ENCODE assay signal across 9 cellular contexts in the genomic region with DNA sequence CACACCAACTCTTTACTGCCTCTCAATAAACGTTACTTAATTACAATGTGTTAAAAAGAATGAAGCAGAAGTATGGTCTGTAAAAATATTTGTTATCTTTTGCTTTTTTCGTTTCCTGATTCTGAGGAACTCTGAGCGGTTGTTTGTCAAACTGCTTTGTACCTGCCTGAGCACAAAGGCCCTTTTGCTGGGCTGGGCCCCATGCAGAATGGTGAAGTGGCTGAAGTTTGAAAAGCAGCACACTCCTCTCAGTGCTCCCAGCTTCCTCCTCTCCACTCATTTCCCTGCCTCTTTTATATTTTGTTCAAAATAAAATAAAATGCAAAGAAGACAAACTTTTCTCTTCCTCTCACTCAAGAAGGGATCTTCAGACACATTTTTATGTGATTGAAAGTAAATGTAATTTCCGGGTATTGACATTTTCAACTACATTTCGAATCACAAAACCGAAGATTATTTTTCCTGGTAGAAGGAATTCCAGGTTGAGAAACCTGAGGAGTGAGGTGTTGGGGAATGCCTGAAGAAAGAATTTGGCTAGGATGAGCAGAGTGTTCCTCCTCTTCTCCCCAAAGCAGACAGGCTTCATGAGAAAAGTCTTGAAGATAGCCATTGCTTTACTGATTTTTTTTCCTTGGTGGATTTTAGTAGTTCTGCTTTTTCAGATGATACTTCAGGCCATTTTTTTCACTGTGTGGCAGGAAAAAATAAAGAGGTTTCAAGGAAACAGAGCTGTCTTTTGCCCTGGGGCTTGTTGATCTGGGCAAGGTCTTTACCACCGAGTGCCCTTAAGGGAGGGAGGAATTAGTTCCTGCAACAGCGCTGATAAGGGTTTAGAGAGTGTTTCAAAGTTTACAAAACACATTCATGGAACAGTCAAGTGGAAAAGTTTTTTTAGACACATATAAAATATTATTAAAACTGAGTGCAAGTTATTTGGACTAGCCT.
DNase-seq lines count a peak whose midpoint lies in the region; ATAC-seq, FAIRE-seq and TF ChIP-seq lines count a peak whose summit lies in the region.
"Had no signal": no experiment of that assay in that cellular context is flagged by ENCODE, and none has a peak within 500 bp of the region (broad histone marks: within the 10 kb centered on the region; RNA-seq: fewer than 3 reads in every experiment).

No MANE protein-coding gene starts in this region.

- H3K27ac ChIP-seq in right atrium auricular region: no peak overlapping the region
- H3K27ac ChIP-seq in endothelial cell of umbilical vein (ENCODE audit: insufficient read depth, low read depth, low read length): no peak overlapping the region
- peak overlapping the region; percentile 11 to 74 (median 53) for H3K27ac ChIP-seq in stomach

- CTCF ChIA-PET in T-cell (lab: Charles Lee): interaction anchor here in 1 of 2 donors (1.0 kb wide), 2 partner anchors 19 to 210 kb away, joined by 3 to 4 read pairs; no protein-coding TSS in a partner anchor
- CTCF ChIA-PET in endothelial cell of umbilical vein (lab: Charles Lee): interaction anchor here (1.0 to 3.0 kb wide), 6 partner anchors 9 to 150 kb away, joined by 3 to 14 read pairs (median 4); no protein-coding TSS in a partner anchor

- intact Hi-C loops in Right ventricle myocardium superior (cut with DNase I): no loop called here
- intact Hi-C loops in endothelial cell of umbilical vein (cut with micrococcal nuclease): no loop called here
- intact Hi-C loops in stomach (cut with DNase I; ENCODE audit: low total_unique reads): no loop called here

- DNase-seq in Right ventricle myocardium superior: no peak
- DNase-seq in right atrium auricular region (ENCODE audit: low spot score): no peak
- peak in 27 of 34 experiments; percentile 14 to 64 (median 26) for DNase-seq in T-cell
- peak; percentile 63 for DNase-seq in endothelial cell of umbilical vein (ENCODE audit: low read depth, low spot score)
- peak; percentile 33 for DNase-seq in stomach
- DNase-seq: NCI-H526 treated with DMSO at 0.1 percent for 48 hours had no signal

- H2AFZ ChIP-seq in endothelial cell of umbilical vein (ENCODE audit: low read depth, low read length): peak overlapping the region; percentile 12

- no peaks in the 10 kb centered on the region for H3K36me3 ChIP-seq in right atrium auricular region
- no peaks in the 10 kb centered on the region for H3K36me3 ChIP-seq in endothelial cell of umbilical vein (ENCODE audit: control insufficient read depth in 2 of 2, extremely low read depth in 1 of 2, insufficient read depth in 2 of 2, low read length in 2 of 2)
- H3K36me3 ChIP-seq in stomach: no peaks in the 10 kb centered on the region

- peaks cover 49 to 71% (median 59%) of the 10 kb centered on the region in 3 donors for H3K4me1 Mint-ChIP-seq in T-cell

- no peak overlapping the region for H3K4me2 ChIP-seq in endothelial cell of umbilical vein (ENCODE audit: insufficient read depth, low read length)

- H3K9me3 Mint-ChIP-seq in T-cell: peaks cover 0 to 7% (median 0%) of the 10 kb centered on the region in 3 donors

- H3K9me3 ChIP-seq in right atrium auricular region (no peaks in the 10 kb centered on the region), endothelial cell of umbilical vein (replicated peaks; ENCODE audit: control insufficient read depth, insufficient read depth, low read length) (no peaks in the 10 kb centered on the region), stomach (no peaks in the 10 kb centered on the region)

- H3K9ac ChIP-seq in endothelial cell of umbilical vein (replicated peaks; ENCODE audit: extremely low read depth, insufficient read depth, low read length): no peak overlapping the region

- H3K9me1 ChIP-seq in endothelial cell of umbilical vein (replicated peaks; ENCODE audit: control insufficient read depth, extremely low read depth, insufficient read depth, low read length): no peaks in the 10 kb centered on the region

- peak overlapping the region; percentile 4 to 62 (median 13) for H3K4me3 Mint-ChIP-seq in T-cell

- no peaks in the 10 kb centered on the region for H3K79me2 ChIP-seq in endothelial cell of umbilical vein (ENCODE audit: control insufficient read depth, insufficient read depth, low read length)

- ATAC-seq in Right ventricle myocardium superior (ENCODE audit: poor library complexity) (peak; percentile 49), T-cell (replicated peaks in 1 of 4) (peak; percentile 83 to 90 (median 87)), HG02938 (IDR thresholded peaks at IDR 0.05; ENCODE audit: unreplicated experiment) (no peak), HG03159 (IDR thresholded peaks at IDR 0.05; ENCODE audit: unreplicated experiment) (no peak), GM21423 (IDR thresholded peaks at IDR 0.05; ENCODE audit: unreplicated experiment) (no peak)

- peak overlapping the region; percentile 95 to 97 for H3K27ac Mint-ChIP-seq in T-cell

- no TSS peak for BruUV-seq in endothelial cell of umbilical vein (replicated peaks; lab: Mats Ljungman, UMichigan)

- no peaks in the 10 kb centered on the region for H3K36me3 Mint-ChIP-seq in T-cell

- dilution Hi-C loops in endothelial cell of umbilical vein (cut with MboI; ENCODE audit: extremely low pct_ligation_motif_present, low sequenced_read_pairs): no loop called here

- WGBS in stomach, 5 donors: 20 to 41% (median 31%) methylated on average over 8 of the region's 8 CpGs

- TF ChIP-seq CTCF in right atrium auricular region (IDR thresholded peaks at IDR 0.05) (no peak), endothelial cell of umbilical vein (IDR thresholded peaks at IDR 0.05; ENCODE audit: extremely low read depth in 1 of 2, insufficient read depth in 1 of 2, low read depth in 1 of 2, low read length in 2 of 2) (no peak), stomach (IDR thresholded peaks at IDR 0.05) (no peak)

- no peak for TF ChIP-seq EP300 in stomach (IDR thresholded peaks at IDR 0.05)

- H4K20me1 ChIP-seq in endothelial cell of umbilical vein (replicated peaks; ENCODE audit: control insufficient read depth, extremely low read depth, insufficient read depth, low read length): no peaks in the 10 kb centered on the region

- TF ChIP-seq POLR2A in endothelial cell of umbilical vein (IDR thresholded peaks at IDR 0.05; ENCODE audit: low read depth, low read length): no peak
- no peak for TF ChIP-seq POLR2A in stomach (IDR thresholded peaks at IDR 0.05)

- POLR2A ChIA-PET in T-cell (lab: Charles Lee) (interaction anchor here (0.6 to 1.1 kb wide), 6 partner anchors 11 to 220 kb away, joined by 3 to 7 read pairs (median 4); no protein-coding TSS in a partner anchor), endothelial cell of umbilical vein (lab: Charles Lee) (interaction anchor here (1.5 kb wide), 1 partner anchor 230 kb away, joined by 4 read pairs; the partner anchor contains the start of gene NFKBIZ)

- H3K4me3 ChIP-seq in right atrium auricular region (no peak overlapping the region), endothelial cell of umbilical vein (replicated peaks in 1 of 3; ENCODE audit: insufficient read depth in 1 of 3, low read depth in 1 of 3, low read length in 3 of 3) (no peak overlapping the region), stomach (no peak overlapping the region)

- H3K27me3 Mint-ChIP-seq in T-cell: no peaks in the 10 kb centered on the region

- no peak for FAIRE-seq in endothelial cell of umbilical vein (lab: Jason Lieb, UNC)

- H3K4me1 ChIP-seq in right atrium auricular region: peaks cover 0 to 10% of the 10 kb centered on the region in 2 donors
- H3K4me1 ChIP-seq in endothelial cell of umbilical vein (ENCODE audit: control insufficient read depth, extremely low read depth, insufficient read depth, low read length): peaks cover 27% of the 10 kb centered on the region
- H3K4me1 ChIP-seq in stomach: peaks cover 0 to 16% (median 10%) of the 10 kb centered on the region in 4 donors

- H3K27me3 ChIP-seq in right atrium auricular region: no peaks in the 10 kb centered on the region
- no peaks in the 10 kb centered on the region for H3K27me3 ChIP-seq in endothelial cell of umbilical vein (ENCODE audit: control insufficient read depth in 2 of 2, insufficient read depth in 2 of 2, low read length in 2 of 2)
- H3K27me3 ChIP-seq in stomach: no peaks in the 10 kb centered on the region

TF ChIP-seq in endothelial cell of umbilical vein, 7 proteins besides CTCF, POLR2A, EP300 and RAD21:
- no peak for TF ChIP-seq POLR2AphosphoS5 (IDR thresholded peaks at IDR 0.05; ENCODE audit: insufficient read depth, low read depth, low read length)
- no peak for TF ChIP-seq MYC (IDR thresholded peaks at IDR 0.05; ENCODE audit: low read depth, low read length)

Comparison
In these comparisons a context has a peak if more than half of its experiments do, and no peak if none do; other contexts are left out.
1. ATAC-seq: peak in Right ventricle myocardium superior (single experiment) and T-cell (4 of 4); none in HG02938 (single experiment), HG03159 (single experiment) and GM21423 (single experiment).
2. DNase-seq: peak in T-cell (27 of 34), endothelial cell of umbilical vein (single experiment) and stomach (single experiment); none in Right ventricle myocardium superior (single experiment) and right atrium auricular region (single experiment).
3. H3K27ac ChIP-seq: peak in stomach (5 of 5); none in right atrium auricular region (0 of 2) and endothelial cell of umbilical vein (single experiment).